8 cellular contexts compared by ENCODE assay signal in genomic region chr10:68550747-68551411, GRCh38. TPM values are rescaled to one million over a fixed set of nuclear protein-coding genes. Genes with fewer than 3 reads are reported as not detected.
DNase-seq lines count a peak whose midpoint lies in the region; ATAC-seq, FAIRE-seq and TF ChIP-seq lines count a peak whose summit lies in the region.

No MANE protein-coding gene starts in this region.

- peak; percentile 96 for FAIRE-seq in G401.6 (lab: Jason Lieb, UNC)

- H3K36me3 Mint-ChIP-seq in activated CD4-positive, alpha-beta T cell treated with anti-CD3 and anti-CD28 coated beads, Interleukin-2, amount 10 ng/mL, durations not matched to agents 24 days and 14 days (ENCODE audit: low read depth), result no peaks in the 10 kb centered on the region
- no peaks in the 10 kb centered on the region for H3K36me3 Mint-ChIP-seq in nephron (ENCODE audit: low read depth)

- no peak overlapping the region for H3K27ac Mint-ChIP-seq in activated CD4-positive, alpha-beta T cell treated with anti-CD3 and anti-CD28 coated beads, Interleukin-2, amount 10 ng/mL, durations not matched to agents 24 days and 14 days
- peak overlapping the region in 2 of 3 experiments; percentile 6 to 23 for H3K27ac Mint-ChIP-seq in nephron

- H3K9me3 Mint-ChIP-seq in activated CD4-positive, alpha-beta T cell treated with anti-CD3 and anti-CD28 coated beads, Interleukin-2, amount 10 ng/mL, durations not matched to agents 24 days and 14 days, result no peaks in the 10 kb centered on the region
- H3K9me3 Mint-ChIP-seq in nephron, result no peaks in the 10 kb centered on the region

- H3K4me1 Mint-ChIP-seq in activated CD4-positive, alpha-beta T cell treated with anti-CD3 and anti-CD28 coated beads, Interleukin-2, amount 10 ng/mL, durations not matched to agents 24 days and 14 days, result no peaks in the 10 kb centered on the region
- H3K4me1 Mint-ChIP-seq in nephron, result no peaks in the 10 kb centered on the region

- no peak overlapping the region for H3K4me3 Mint-ChIP-seq in activated CD4-positive, alpha-beta T cell treated with anti-CD3 and anti-CD28 coated beads, Interleukin-2, amount 10 ng/mL, durations not matched to agents 24 days and 14 days
- no peak overlapping the region for H3K4me3 Mint-ChIP-seq in nephron

- ATAC-seq in HG02870 (IDR thresholded peaks at IDR 0.05; ENCODE audit: unreplicated experiment) (peak; percentile 72), GM19328 (IDR thresholded peaks at IDR 0.05; ENCODE audit: unreplicated experiment) (no peak)

- peak; percentile 42 for DNase-seq in 8988T
- peak; percentile 62 for DNase-seq in NCI-H2227 treated with DMSO at 0.1 percent for 48 hours (lab: John Stamatoyannopoulos, UW)
- DNase-seq in activated CD4-positive, alpha-beta T cell treated with anti-CD3 and anti-CD28 coated beads, Interleukin-2, amount 10 ng/mL, durations not matched to agents 24 days and 14 days, result peak; percentile 86
- peak; percentile 87 for DNase-seq in fibroblast of mammary gland (ENCODE audit: low read depth)

- H3K27me3 Mint-ChIP-seq in activated CD4-positive, alpha-beta T cell treated with anti-CD3 and anti-CD28 coated beads, Interleukin-2, amount 10 ng/mL, durations not matched to agents 24 days and 14 days, result no peaks in the 10 kb centered on the region
- no peaks in the 10 kb centered on the region for H3K27me3 Mint-ChIP-seq in nephron (ENCODE audit: low read depth)

- TF ChIP-seq CTCF in fibroblast of mammary gland (conservative IDR thresholded peaks at IDR 0.05; ENCODE audit: control insufficient read depth, insufficient read depth, low read depth, low read length), result peak; percentile 99
- TF ChIP-seq CTCF in nephron (IDR thresholded peaks at IDR 0.05; ENCODE audit: unreplicated experiment in 3 of 3), result peak; percentile 59 to 65 (median 62)

- intact Hi-C loops in activated CD4-positive, alpha-beta T cell treated with anti-CD3 and anti-CD28 coated beads, Interleukin-2, amount 10 ng/mL, durations not matched to agents 24 days and 14 days (cut with micrococcal nuclease), result loop anchor here (2.0 kb wide), 1 partner anchor 350 kb away; the partner anchor contains the start of gene DDX50

- H3K4me3 ChIP-seq in fibroblast of mammary gland (ENCODE audit: control insufficient read depth, low read depth, low read length), result no peak overlapping the region

RNA-seq across cellular contexts. Expression of gene TET1, which starts 9.3 kb away (rescaled TPM):
- 0.96 and 1.2 TPM in 2 replicates for total RNA-seq in activated CD4-positive, alpha-beta T cell treated with anti-CD3 and anti-CD28 coated beads, Interleukin-2, amount 10 ng/mL, durations not matched to agents 24 days and 14 days

RNA-seq across cellular contexts. Expression of gene SLC25A16, which starts 23.6 kb away (rescaled TPM):
- 15.3 and 15.9 TPM in 2 replicates for total RNA-seq in activated CD4-positive, alpha-beta T cell treated with anti-CD3 and anti-CD28 coated beads, Interleukin-2, amount 10 ng/mL, durations not matched to agents 24 days and 14 days
